Comparison of ENCODE assay signal across 10 cellular contexts in the genomic region with DNA sequence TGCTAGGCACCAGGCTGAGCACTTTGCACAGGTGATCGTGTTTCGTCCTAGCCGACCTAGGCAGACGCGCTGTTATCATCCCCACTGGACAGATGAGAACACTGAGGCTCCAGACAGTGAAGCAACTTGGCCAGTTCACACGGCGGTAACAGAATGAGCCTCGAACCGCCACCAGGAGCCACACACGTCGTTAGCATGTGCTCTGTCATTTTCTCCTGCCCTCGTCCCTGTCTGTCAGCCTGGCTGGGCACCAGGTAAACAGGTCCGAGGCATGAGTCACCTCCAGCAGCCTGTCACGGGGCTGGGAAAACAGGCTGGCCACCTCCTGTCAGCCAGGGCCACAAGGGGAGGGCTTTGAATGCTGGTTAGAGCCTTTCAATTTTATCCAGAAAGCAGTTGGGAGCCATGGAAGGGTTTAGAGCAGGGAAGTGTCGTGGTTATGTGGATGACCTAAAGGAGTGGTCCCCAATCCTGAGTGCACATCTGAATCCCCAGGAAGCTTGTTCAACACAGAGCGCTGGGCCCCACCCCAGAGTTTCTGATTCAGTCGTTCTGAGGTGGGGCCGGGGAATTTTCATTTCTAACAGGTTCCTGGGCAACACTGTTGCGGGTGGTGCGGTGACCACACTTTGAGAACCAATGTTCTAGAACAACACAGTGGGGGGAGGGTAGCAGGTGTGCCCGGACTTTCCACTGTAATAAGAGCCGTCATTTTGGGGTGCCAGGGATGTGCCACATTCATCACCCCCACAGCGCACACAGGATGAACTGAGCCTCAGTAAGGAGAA. TPM values are rescaled to one million over a fixed set of nuclear protein-coding genes. Genes with fewer than 3 reads are reported as not detected.
DNase-seq lines count a peak whose midpoint lies in the region; ATAC-seq, FAIRE-seq and TF ChIP-seq lines count a peak whose summit lies in the region.
"Had no signal": no experiment of that assay in that cellular context is flagged by ENCODE, and none has a peak within 500 bp of the region (broad histone marks: within the 10 kb centered on the region; RNA-seq: fewer than 3 reads in every experiment).

No MANE protein-coding gene starts in this region.

- no peaks in the 10 kb centered on the region for H3K79me2 ChIP-seq in GM12878 (ENCODE audit: control insufficient read depth, insufficient read depth, low read length)

- CTCF ChIA-PET in HEK293 (lab: Yijun Ruan, JAX) = no interaction called here
- CTCF ChIA-PET in GM12878 (lab: Yijun Ruan, JAX) = no interaction called here

- H3K9me3 ChIP-seq in HEK293 (ENCODE audit: control insufficient read depth, insufficient read depth, low read depth, low read length) (no peaks in the 10 kb centered on the region), GM12878 (replicated peaks; ENCODE audit: control insufficient read depth, insufficient read depth, low read length) (no peaks in the 10 kb centered on the region), left lung (no peaks in the 10 kb centered on the region), suprapubic skin (no peaks in the 10 kb centered on the region)

- H2AFZ ChIP-seq in GM12878 (ENCODE audit: control insufficient read depth, low read depth, low read length) = no peak overlapping the region

- H3K4me1 ChIP-seq in HEK293 (ENCODE audit: control insufficient read depth, insufficient read depth, low read length) (no peaks in the 10 kb centered on the region), GM12878 (ENCODE audit: control insufficient read depth, insufficient read depth, low read length) (no peaks in the 10 kb centered on the region), left lung (peaks cover 15 to 21% of the 10 kb centered on the region in 2 donors), suprapubic skin (peaks cover 61% of the 10 kb centered on the region)

- no peak for FAIRE-seq in GM12878 (lab: Jason Lieb, UNC)

- no peak for TF ChIP-seq RAD21 in GM12878 (IDR thresholded peaks at IDR 0.05; ENCODE audit: insufficient read depth, low read depth, low read length)

- no peak for TF ChIP-seq CTCF in HEK293 (tag by site-specific recombination; IDR thresholded peaks at IDR 0.05)
- no peak for TF ChIP-seq CTCF in GM12878 (IDR thresholded peaks at IDR 0.05 in 2 of 3, conservative IDR thresholded peaks at IDR 0.05 in 1 of 3; ENCODE audit: control insufficient read depth in 2 of 3, extremely low read depth in 1 of 3, insufficient read depth in 1 of 3, low read depth in 3 of 3, low read length in 3 of 3)
- no peak for TF ChIP-seq CTCF in left lung (IDR thresholded peaks at IDR 0.05)
- no peak for TF ChIP-seq CTCF in suprapubic skin (IDR thresholded peaks at IDR 0.05)

- no peak overlapping the region for H3K9ac ChIP-seq in GM12878 (ENCODE audit: control insufficient read depth, insufficient read depth, low read length)

- in situ Hi-C loops in GM12878 (cut with MboI) = no loop called here

- no peak for TF ChIP-seq EP300 in GM12878 (IDR thresholded peaks at IDR 0.05; ENCODE audit: borderline replicate concordance in 1 of 2, control insufficient read depth in 1 of 2, low read depth in 2 of 2, low read length in 2 of 2)
- no peak for TF ChIP-seq EP300 in suprapubic skin (IDR thresholded peaks at IDR 0.05)

- no peaks in the 10 kb centered on the region for H4K20me1 ChIP-seq in GM12878 (ENCODE audit: control insufficient read depth, insufficient read depth)

- no TSS peak for BruUV-seq in GM12878 (replicated peaks; lab: Mats Ljungman, UMichigan)

- H3K4me3 ChIP-seq in HEK293 (ENCODE audit: low read depth, low read length) (no peak overlapping the region), GM12878 (no peak overlapping the region), left lung (no peak overlapping the region), suprapubic skin (no peak overlapping the region)

- SMC1A ChIA-PET in GM12878 (lab: Charles Lee; ENCODE audit: uncharacterized antibody, unreplicated experiment) = no interaction called here

- H3K36me3 ChIP-seq in HEK293 (ENCODE audit: control insufficient read depth in 2 of 2, insufficient read depth in 1 of 2, low read length in 2 of 2) = no peaks in the 10 kb centered on the region
- H3K36me3 ChIP-seq in GM12878 (ENCODE audit: control insufficient read depth in 2 of 2, insufficient read depth in 2 of 2, low read length in 1 of 2) = no peaks in the 10 kb centered on the region
- H3K36me3 ChIP-seq in left lung = no peaks in the 10 kb centered on the region
- H3K36me3 ChIP-seq in suprapubic skin = no peaks in the 10 kb centered on the region

- ATAC-seq in GM12878 = peak; percentile 47
- peak; percentile 63 for ATAC-seq in left lung
- no peak for ATAC-seq in HG03442 (IDR thresholded peaks at IDR 0.05; ENCODE audit: unreplicated experiment)
- ATAC-seq in GM18907 (IDR thresholded peaks at IDR 0.05; ENCODE audit: unreplicated experiment) = no peak

- TF ChIP-seq POLR2A in GM12878 (IDR thresholded peaks at IDR 0.05; ENCODE audit: low read depth, low read length) (no peak), suprapubic skin (IDR thresholded peaks at IDR 0.05) (no peak)

- intact Hi-C loops in GM12878 (cut with micrococcal nuclease; ENCODE audit: unreplicated experiment) = no loop called here
- intact Hi-C loops in left lung (cut with DNase I) = no loop called here

- no peak overlapping the region for H3K27ac ChIP-seq in HEK293 (ENCODE audit: extremely low read depth, low read depth, low read length)
- H3K27ac ChIP-seq in GM12878 (ENCODE audit: control insufficient read depth, insufficient read depth) = no peak overlapping the region
- H3K27ac ChIP-seq in left lung = peak overlapping the region in 1 of 2 donors; percentile 92
- peak overlapping the region; percentile 99 for H3K27ac ChIP-seq in suprapubic skin

- no peak overlapping the region for H3K4me2 ChIP-seq in GM12878 (ENCODE audit: control insufficient read depth, insufficient read depth)

- peaks cover 0 to 2% of the 10 kb centered on the region in 2 experiments; a peak in 2 of 4 replicates for H3K27me3 ChIP-seq in GM12878 (replicated peaks in 1 of 2; ENCODE audit: control insufficient read depth in 2 of 2, insufficient read depth in 2 of 2, low read length in 1 of 2)
- no peaks in the 10 kb centered on the region for H3K27me3 ChIP-seq in left lung
- H3K27me3 ChIP-seq in suprapubic skin = no peaks in the 10 kb centered on the region

- DNase-seq in GM12878 (ENCODE audit: low read depth, low spot score) = no peak
- DNase-seq in left lung = peak; percentile 81 to 86
- peak in 1 of 2 donors; percentile 84 for DNase-seq in suprapubic skin (ENCODE audit: low spot score in 2 of 2)
- no peak for DNase-seq in DMS 273 (lab: John Stamatoyannopoulos, UW; ENCODE audit: unreplicated experiment)
- no peak for DNase-seq in activated T-cell treated with anti-CD3 and anti-CD28 coated beads for 4 hours
- DNase-seq: activated CD4-positive, alpha-beta memory T cell treated with anti-CD3 and anti-CD28 coated beads for 36 hours; GF-D8 had no signal

- POLR2A ChIA-PET in HEK293 (lab: Yijun Ruan, JAX) = interaction anchor here (2.8 kb wide), 1 partner anchor 40 kb away, joined by 16 read pairs; a partner anchor contains a TSS
- POLR2A ChIA-PET in GM12878 (lab: Charles Lee) = interaction anchor here (0.6 kb wide), 1 partner anchor 28 kb away, joined by 3 read pairs; no protein-coding TSS in a partner anchor

- RAD21 ChIA-PET in GM12878 (lab: Charles Lee; ENCODE audit: unreplicated experiment) = no interaction called here

- WGBS in GM12878 (ENCODE audit: insufficient coverage, insufficient replicate concordance, low lambda C conversion rate, missing lambda C conversion rate) = 43% methylated on average over 23 of the region's 23 CpGs
- WGBS in suprapubic skin = 62% methylated on average over 21 of the region's 23 CpGs

TF ChIP-seq in HEK293, 187 proteins besides CTCF, POLR2A, EP300 and RAD21 (continues in another document):
- no peak for TF ChIP-seq SCRT1 (tag by site-specific recombination; IDR thresholded peaks at IDR 0.05; ENCODE audit: borderline replicate concordance)
- TF ChIP-seq ZNF341 (tag by site-specific recombination; IDR thresholded peaks at IDR 0.05; ENCODE audit: low read depth) = no peak
- TF ChIP-seq SCRT2 (tag by site-specific recombination; IDR thresholded peaks at IDR 0.05) = peak; percentile 66

TF ChIP-seq in GM12878, 131 proteins besides CTCF, POLR2A, EP300 and RAD21 (continues in another document):
- TF ChIP-seq GABPA (IDR thresholded peaks at IDR 0.05; ENCODE audit: low read depth) = no peak
- TF ChIP-seq CEBPB (IDR thresholded peaks at IDR 0.05; ENCODE audit: borderline replicate concordance in 1 of 2, low read depth in 2 of 2, low read length in 2 of 2) = no peak

RNA-seq across cellular contexts. Expression of a gene that starts 39.5 kb away (rescaled TPM):
- 9.4 and 10.7 TPM in 2 replicates for total RNA-seq in GM12878 (2013; cell fraction: nucleolus; rRNA removed)
- total RNA-seq in GM12878 (2014; rRNA removed) = 5.8 and 6.2 TPM in 2 replicates
- total RNA-seq in GM12878 (2014; rRNA removed; fragmentation: Illumina TruSeq; extraction: Trizol) = 2.0 and 2.5 TPM in 2 replicates
- 5.0 and 5.3 TPM in 2 replicates for total RNA-seq in GM12878 (2021)
- 2.1 TPM for polyA plus RNA-seq in GM12878 (2011; ENCODE audit: low read depth)
- polyA plus RNA-seq in GM12878 (2011; rRNA removed) = 3.0 and 4.0 TPM in 2 replicates
- polyA plus RNA-seq in GM12878 (2011; cell fraction: cytosol; rRNA removed) = 4.7 and 5.6 TPM in 2 replicates
- polyA plus RNA-seq in GM12878 (2011; cell fraction: nucleus; rRNA removed) = 7.0 and 8.8 TPM in 2 replicates
- polyA plus RNA-seq in GM12878 (2012) = 4.9 and 5.3 TPM in 2 replicates
- polyA plus RNA-seq in GM12878 (2014; fragmentation: Illumina TruSeq; extraction: Trizol) = 1.0 and 2.0 TPM in 2 replicates
- 1 to 10 TPM; 1.4 to 1.9 TPM for polyA plus RNA-seq in GM12878 (2014; fragmentation: Nextera tagmentation; extraction: Ambion mirVana)
- 3.5 and 4.1 TPM in 2 replicates for polyA plus RNA-seq in GM12878 (2014; rRNA removed)
- polyA plus RNA-seq in GM12878 (2016; fragmentation: Nextera tagmentation; extraction: Ambion mirVana) = 1 to 10 TPM; 3.9 to 5.4 TPM
- polyA minus RNA-seq in GM12878 (2011; rRNA and poly(A)+ RNA removed) = 5.9 and 9.3 TPM in 2 replicates
- polyA minus RNA-seq in GM12878 (2011; cell fraction: cytosol; rRNA and poly(A)+ RNA removed) = 4.9 and 5.3 TPM in 2 replicates
- polyA minus RNA-seq in GM12878 (2011; cell fraction: nucleus; rRNA and poly(A)+ RNA removed) = 12.6 and 13.6 TPM in 2 replicates
- 100 to 1,000 TPM; 203 to 239 TPM for total RNA-seq in left lung
- total RNA-seq in suprapubic skin = 1,000 to 10,000 TPM; 1,246 to 2,948 (median 1,762) TPM

Comparison
In these comparisons a context has a peak if more than half of its experiments do, and no peak if none do; other contexts are left out.
1. ATAC-seq: peak in GM12878 (single experiment) and left lung (single experiment); none in HG03442 (single experiment) and GM18907 (single experiment).
2. DNase-seq: peak in left lung (2 of 2); none in GM12878 (single experiment), DMS 273 (single experiment) and activated T-cell treated with anti-CD3 and anti-CD28 coated beads for 4 hours (single experiment).
3. RNA of a gene that starts 39.5 kb away (total RNA-seq): 1,246 to 2,948 TPM in suprapubic skin and 203 to 239 TPM in left lung; 2.0 to 10.7 TPM in GM12878; every median in the first group is over 10 times any median in the second.